ENCODE assay signal across 16 cellular contexts in the genomic region with DNA sequence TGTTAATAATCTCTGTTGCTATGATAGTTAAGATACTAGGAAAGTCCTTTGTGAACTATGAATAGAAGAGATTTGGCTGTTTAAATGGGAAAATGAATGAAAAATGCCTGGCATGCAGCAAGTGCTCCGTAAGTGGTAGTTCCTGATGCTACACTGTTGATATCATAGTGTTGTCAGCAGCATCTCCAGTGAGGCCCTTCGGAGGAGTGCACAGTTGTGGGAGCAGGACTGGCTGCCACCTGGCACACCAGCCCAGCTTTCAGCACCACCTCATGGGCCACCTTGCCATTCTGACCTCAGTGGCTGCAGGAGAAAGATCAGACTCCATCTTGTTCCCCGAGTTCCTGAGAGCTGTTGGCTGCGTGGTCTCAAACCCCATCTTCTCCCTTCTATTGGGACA.
DNase-seq lines count a peak whose midpoint lies in the region; ATAC-seq, FAIRE-seq and TF ChIP-seq lines count a peak whose summit lies in the region.
"Had no signal": no experiment of that assay in that cellular context is flagged by ENCODE, and none has a peak within 500 bp of the region (broad histone marks: within the 10 kb centered on the region; RNA-seq: fewer than 3 reads in every experiment).

No MANE protein-coding gene starts in this region.

- WGBS in endodermal cell (ENCODE audit: insufficient coverage in 1 of 2, insufficient read length in 1 of 2), 2 experiments, result 93 to 94% methylated on average over 3 of the region's 4 CpGs
- 90 to 94% methylated on average over 4 of the region's 4 CpGs for WGBS in body of pancreas, 2 donors

- H3K4me1 ChIP-seq in endodermal cell (ENCODE audit: control insufficient read depth, insufficient read depth, low read length), result no peaks in the 10 kb centered on the region
- no peaks in the 10 kb centered on the region for H3K4me1 ChIP-seq in tibial artery
- no peaks in the 10 kb centered on the region for H3K4me1 ChIP-seq in body of pancreas

- H3K4me3 Mint-ChIP-seq in endodermal cell, result no peak overlapping the region
- no peak overlapping the region for H3K4me3 Mint-ChIP-seq in activated T-helper 17 cell treated with anti-CD3 and anti-CD28 coated beads, Interleukin-2, amount 50 U/mL, for 72 hours
- H3K4me3 Mint-ChIP-seq: CD14-positive monocyte; CD8-positive, alpha-beta T cell; H9 had no signal

- H3K4me3 ChIP-seq in AG10803 (ENCODE audit: low read length), result no peak overlapping the region
- no peak overlapping the region for H3K4me3 ChIP-seq in endodermal cell (ENCODE audit: low read length)
- no peak overlapping the region for H3K4me3 ChIP-seq in tibial artery
- H3K4me3 ChIP-seq in body of pancreas, result no peak overlapping the region
- H3K4me3 ChIP-seq: GM12878 had no signal

- no peak for TF ChIP-seq POLR2A in GM12891 (IDR thresholded peaks at IDR 0.05; ENCODE audit: low read depth, low read length)
- no peak for TF ChIP-seq POLR2A in body of pancreas (IDR thresholded peaks at IDR 0.05)

- no peaks in the 10 kb centered on the region for H3K9me3 Mint-ChIP-seq in endodermal cell
- H3K9me3 Mint-ChIP-seq in activated T-helper 17 cell treated with anti-CD3 and anti-CD28 coated beads, Interleukin-2, amount 50 U/mL, for 72 hours, result no peaks in the 10 kb centered on the region
- H3K9me3 Mint-ChIP-seq: CD14-positive monocyte; CD8-positive, alpha-beta T cell; H9 had no signal

- intact Hi-C loops in posterior vena cava (cut with DNase I), result no loop called here
- intact Hi-C loops in tibial artery (cut with DNase I; ENCODE audit: low total_unique reads), result no loop called here
- intact Hi-C loops in body of pancreas (cut with DNase I), result no loop called here

- H3K27ac Mint-ChIP-seq in endodermal cell, result no peak overlapping the region
- H3K27ac Mint-ChIP-seq in activated T-helper 17 cell treated with anti-CD3 and anti-CD28 coated beads, Interleukin-2, amount 50 U/mL, for 72 hours, result no peak overlapping the region
- H3K27ac Mint-ChIP-seq: CD14-positive monocyte; CD8-positive, alpha-beta T cell; H9 had no signal

- H3K27me3 ChIP-seq in endodermal cell (ENCODE audit: control insufficient read depth, insufficient read depth, low read length, poor library complexity, severe bottlenecking) (no peaks in the 10 kb centered on the region), tibial artery (no peaks in the 10 kb centered on the region), body of pancreas (no peaks in the 10 kb centered on the region)

- H3K4me1 Mint-ChIP-seq in endodermal cell, result peaks cover 3% of the 10 kb centered on the region
- H3K4me1 Mint-ChIP-seq in activated T-helper 17 cell treated with anti-CD3 and anti-CD28 coated beads, Interleukin-2, amount 50 U/mL, for 72 hours, result no peaks in the 10 kb centered on the region
- H3K4me1 Mint-ChIP-seq: CD14-positive monocyte had no signal

- H3K36me3 Mint-ChIP-seq in endodermal cell (ENCODE audit: low read depth), result peaks cover 15% of the 10 kb centered on the region
- H3K36me3 Mint-ChIP-seq in activated T-helper 17 cell treated with anti-CD3 and anti-CD28 coated beads, Interleukin-2, amount 50 U/mL, for 72 hours (ENCODE audit: low read depth), result no peaks in the 10 kb centered on the region

- TF ChIP-seq CTCF in AG10803 (conservative IDR thresholded peaks at IDR 0.05; ENCODE audit: low read length) (no peak), endodermal cell (conservative IDR thresholded peaks at IDR 0.05) (no peak), tibial artery (IDR thresholded peaks at IDR 0.05) (no peak), body of pancreas (IDR thresholded peaks at IDR 0.05) (no peak)

- no peak for ATAC-seq in body of pancreas
- ATAC-seq in activated T-helper 17 cell treated with anti-CD3 and anti-CD28 coated beads, Interleukin-2, amount 50 U/mL, for 72 hours (replicated peaks), result no peak
- ATAC-seq: CD8-positive, alpha-beta T cell; GM12878 had no signal

- H3K9me3 ChIP-seq in endodermal cell (ENCODE audit: control insufficient read depth, low read length) (no peaks in the 10 kb centered on the region), tibial artery (no peaks in the 10 kb centered on the region), body of pancreas (no peaks in the 10 kb centered on the region)

- no peaks in the 10 kb centered on the region for H3K36me3 ChIP-seq in endodermal cell (ENCODE audit: control insufficient read depth, insufficient read depth, low read length)
- H3K36me3 ChIP-seq in tibial artery, result no peaks in the 10 kb centered on the region
- no peaks in the 10 kb centered on the region for H3K36me3 ChIP-seq in body of pancreas (replicated peaks in 1 of 2; ENCODE audit: insufficient read depth in 1 of 2, low read depth in 2 of 2)

- H3K9ac ChIP-seq in endodermal cell (ENCODE audit: extremely low read depth, low read length, poor library complexity, severe bottlenecking), result no peak overlapping the region
- H3K9ac ChIP-seq: KMS-11 had no signal

- H3K27me3 Mint-ChIP-seq in endodermal cell (ENCODE audit: insufficient read depth), result no peaks in the 10 kb centered on the region
- no peaks in the 10 kb centered on the region for H3K27me3 Mint-ChIP-seq in activated T-helper 17 cell treated with anti-CD3 and anti-CD28 coated beads, Interleukin-2, amount 50 U/mL, for 72 hours

- DNase-seq in AG10803 (ENCODE audit: low read depth) (peak; percentile 33), GM12891 (ENCODE audit: insufficient read length, low spot score) (no peak), endodermal cell (peak; percentile 30), posterior vena cava (ENCODE audit: low spot score) (peak; percentile 28), tibial artery (no peak), body of pancreas (no peak)
- DNase-seq: ACHN; CD8-positive, alpha-beta T cell; COR-L47; DMS53; GOT3; H9 had no signal

- peak; percentile 26 for FAIRE-seq in GM12891 (lab: Jason Lieb, UNC)
- FAIRE-seq: GM12878 had no signal

- no peak overlapping the region for H3K27ac ChIP-seq in endodermal cell (ENCODE audit: low read depth, low read length)
- H3K27ac ChIP-seq in tibial artery, result no peak overlapping the region
- H3K27ac ChIP-seq in body of pancreas, result no peak overlapping the region
- H3K27ac ChIP-seq: KMS-11 had no signal

TF ChIP-seq in GM12891, 5 proteins besides CTCF, POLR2A, EP300 and RAD21:
- TF ChIP-seq POU2F2 (IDR thresholded peaks at IDR 0.05; ENCODE audit: low read depth, low read length) (no peak), PAX5 (IDR thresholded peaks at IDR 0.05; ENCODE audit: insufficient read depth, low read length, severe bottlenecking) (no peak), POLR2AphosphoS5 (IDR thresholded peaks at IDR 0.05; ENCODE audit: low read depth, low read length) (no peak), TAF1 (IDR thresholded peaks at IDR 0.05; ENCODE audit: low read depth, low read length) (no peak), SPI1 (IDR thresholded peaks at IDR 0.05; ENCODE audit: low read depth, low read length) (no peak)

Comparison
In these comparisons a context has a peak if more than half of its experiments do, and no peak if none do; other contexts are left out.
1. DNase-seq: peak in AG10803 (single experiment), endodermal cell (single experiment) and posterior vena cava (single experiment); none in GM12891 (single experiment), tibial artery (0 of 2) and body of pancreas (0 of 4).